18 cellular contexts compared by ENCODE assay signal in genomic region chr12:70415987-70416386, GRCh38. TPM values are rescaled to one million over a fixed set of nuclear protein-coding genes. Genes with fewer than 3 reads are reported as not detected.
DNase-seq lines count a peak whose midpoint lies in the region; ATAC-seq and TF ChIP-seq lines count a peak whose summit lies in the region.
"Had no signal": no experiment of that assay in that cellular context is flagged by ENCODE, and none has a peak within 500 bp of the region (broad histone marks: within the 10 kb centered on the region; RNA-seq: fewer than 3 reads in every experiment).

No MANE protein-coding gene starts in this region.

- no peaks in the 10 kb centered on the region for H3K27me3 ChIP-seq in left ventricle myocardium inferior (ENCODE audit: low read depth)
- H3K27me3 ChIP-seq: neural progenitor cell, uterus had no signal

- intact Hi-C loops in left ventricle myocardium inferior (cut with micrococcal nuclease), result no loop called here

- no peaks in the 10 kb centered on the region for H3K4me1 Mint-ChIP-seq in WTC11
- H3K4me1 Mint-ChIP-seq: neural progenitor cell had no signal

- no peak for TF ChIP-seq CTCF in WTC11 (IDR thresholded peaks at IDR 0.05)
- TF ChIP-seq CTCF in left ventricle myocardium inferior (IDR thresholded peaks at IDR 0.05; ENCODE audit: borderline replicate concordance), result no peak

- H3K4me1 ChIP-seq in left ventricle myocardium inferior, result no peaks in the 10 kb centered on the region
- H3K4me1 ChIP-seq: neural progenitor cell, uterus had no signal

- peaks cover 10% of the 10 kb centered on the region for H3K9me3 Mint-ChIP-seq in WTC11
- H3K9me3 Mint-ChIP-seq: activated naive CD4-positive, alpha-beta T cell treated with anti-CD3 and anti-CD28 coated beads, Interleukin-2, amount 10 ng/mL, durations not matched to agents 7 days and 5 days had no signal

- ATAC-seq in GM18870 (IDR thresholded peaks at IDR 0.05; ENCODE audit: unreplicated experiment) (peak; percentile 45), GM21529 (IDR thresholded peaks at IDR 0.05; ENCODE audit: unreplicated experiment) (peak; percentile 66), HG03103 (IDR thresholded peaks at IDR 0.05; ENCODE audit: low read depth, unreplicated experiment) (peak; percentile 82), WTC11 (no peak), GM18520 (IDR thresholded peaks at IDR 0.05; ENCODE audit: unreplicated experiment) (no peak), HG02840 (IDR thresholded peaks at IDR 0.05; ENCODE audit: low FRiP score, unreplicated experiment) (no peak)
- ATAC-seq: left ventricle myocardium superior had no signal

- CTCF ChIA-PET in WTC11 (lab: Charles Lee), result no interaction called here

- H3K36me3 ChIP-seq in left ventricle myocardium inferior, result no peaks in the 10 kb centered on the region
- H3K36me3 ChIP-seq: neural progenitor cell, uterus had no signal

- DNase-seq in WTC11 (ENCODE audit: low spot score) (no peak), left ventricle myocardium inferior (no peak)
- DNase-seq: activated CD4-positive, alpha-beta T cell treated with anti-CD3 and anti-CD28 coated beads, Interleukin-2, amount 50 U/mL, for 1 hour; activated naive CD4-positive, alpha-beta T cell treated with anti-CD3 and anti-CD28 coated beads, Interleukin-2, amount 10 ng/mL, durations not matched to agents 7 days and 5 days; Calu3; effector memory CD4-positive, alpha-beta T cell; EL; left ventricle myocardium superior; NCI-H1694 treated with DMSO at 0.1 percent for 48 hours; NCI-H510A; stimulated activated CD8-positive, alpha-beta memory T cell treated with anti-CD3 and anti-CD28 coated beads, Interleukin-4, amount 100 ng/mL, for 48 hours; uterus had no signal

- H3K4me3 Mint-ChIP-seq in WTC11, result no peak overlapping the region
- H3K4me3 Mint-ChIP-seq: activated naive CD4-positive, alpha-beta T cell treated with anti-CD3 and anti-CD28 coated beads, Interleukin-2, amount 10 ng/mL, durations not matched to agents 7 days and 5 days; neural progenitor cell had no signal

- 0 out of 2 replicates have a peak overlapping the region, but pooled peaks have one; percentile 9 for H3K27ac Mint-ChIP-seq in WTC11
- H3K27ac Mint-ChIP-seq: activated naive CD4-positive, alpha-beta T cell treated with anti-CD3 and anti-CD28 coated beads, Interleukin-2, amount 10 ng/mL, durations not matched to agents 7 days and 5 days; neural progenitor cell had no signal

- peaks cover 4% of the 10 kb centered on the region for H3K9me3 ChIP-seq in left ventricle myocardium inferior (replicated peaks)
- H3K9me3 ChIP-seq: uterus had no signal

- no peaks in the 10 kb centered on the region for H3K27me3 Mint-ChIP-seq in WTC11 (ENCODE audit: low read depth)
- H3K27me3 Mint-ChIP-seq: activated naive CD4-positive, alpha-beta T cell treated with anti-CD3 and anti-CD28 coated beads, Interleukin-2, amount 10 ng/mL, durations not matched to agents 7 days and 5 days had no signal

- H3K27ac ChIP-seq in left ventricle myocardium inferior (replicated peaks), result no peak overlapping the region
- H3K27ac ChIP-seq: neural progenitor cell, uterus had no signal

- peaks cover 23% of the 10 kb centered on the region for H3K36me3 Mint-ChIP-seq in WTC11
- H3K36me3 Mint-ChIP-seq: activated naive CD4-positive, alpha-beta T cell treated with anti-CD3 and anti-CD28 coated beads, Interleukin-2, amount 10 ng/mL, durations not matched to agents 7 days and 5 days had no signal

- POLR2A ChIA-PET in WTC11 (lab: Charles Lee), result interaction anchor here (1.0 kb wide), 1 partner anchor 125 kb away, joined by 3 read pairs; no protein-coding TSS in a partner anchor

- H3K4me3 ChIP-seq in left ventricle myocardium inferior, result no peak overlapping the region
- H3K4me3 ChIP-seq: neural progenitor cell, uterus had no signal

TF ChIP-seq in WTC11, 78 proteins besides CTCF, POLR2A, EP300 and RAD21 (continues in another document):
- TF ChIP-seq JAZF1 (CRISPR knock-in tag; IDR thresholded peaks at IDR 0.05) (no peak), CBFB (CRISPR knock-in tag; IDR thresholded peaks at IDR 0.05; ENCODE audit: low read depth) (no peak), CDX4 (CRISPR knock-in tag; IDR thresholded peaks at IDR 0.05; ENCODE audit: borderline replicate concordance) (no peak), ARID4B (CRISPR knock-in tag; IDR thresholded peaks at IDR 0.05; ENCODE audit: borderline replicate concordance) (no peak), GTF2I (CRISPR knock-in tag; conservative IDR thresholded peaks at IDR 0.05) (no peak), ZNF512 (CRISPR knock-in tag; IDR thresholded peaks at IDR 0.05; ENCODE audit: borderline replicate concordance) (no peak), AFF4 (CRISPR knock-in tag; IDR thresholded peaks at IDR 0.05; ENCODE audit: borderline replicate concordance) (no peak)

RNA-seq across cellular contexts. Expression of gene KCNMB4, which starts 49.9 kb away (rescaled TPM):
- total RNA-seq in WTC11 (2021) (21.5 to 23.3 TPM (median 21.5 TPM) in 3 replicates), left ventricle myocardium inferior (1.4 TPM)

Comparison
In these comparisons a context has a peak if more than half of its experiments do, and no peak if none do; other contexts are left out.
1. ATAC-seq: peak in GM18870 (single experiment), GM21529 (single experiment) and HG03103 (single experiment); none in WTC11 (single experiment), GM18520 (single experiment) and HG02840 (single experiment).